In genomic region chr22:42961815-42962214, GRCh38 we compare ENCODE assay signal across 11 cellular contexts. TPM values are rescaled to one million over a fixed set of nuclear protein-coding genes. Genes with fewer than 3 reads are reported as not detected.
DNase-seq lines count a peak whose midpoint lies in the region; ATAC-seq and TF ChIP-seq lines count a peak whose summit lies in the region.
"Had no signal": no experiment of that assay in that cellular context is flagged by ENCODE, and none has a peak within 500 bp of the region (broad histone marks: within the 10 kb centered on the region; RNA-seq: fewer than 3 reads in every experiment).

No MANE protein-coding gene starts in this region.

- no peak overlapping the region for H3K4me3 ChIP-seq in NB4 (ENCODE audit: low read depth, low read length)
- H3K4me3 ChIP-seq in endocrine pancreas (ENCODE audit: control insufficient read depth, insufficient read depth, low read length): no peak overlapping the region

- TF ChIP-seq CTCF in CD4-positive, alpha-beta T cell (IDR thresholded peaks at IDR 0.05): no peak
- TF ChIP-seq CTCF in NB4 (IDR thresholded peaks at IDR 0.05; ENCODE audit: low read depth, low read length): no peak
- TF ChIP-seq CTCF in osteocyte (IDR thresholded peaks at IDR 0.05): no peak

- H3K36me3 Mint-ChIP-seq in CD4-positive, alpha-beta T cell (ENCODE audit: low read depth): peaks cover 33% of the 10 kb centered on the region
- H3K36me3 Mint-ChIP-seq in osteocyte (ENCODE audit: unreplicated experiment): peaks cover 8% of the 10 kb centered on the region

- no peaks in the 10 kb centered on the region for H3K9me3 Mint-ChIP-seq in CD4-positive, alpha-beta T cell
- no peaks in the 10 kb centered on the region for H3K9me3 Mint-ChIP-seq in osteocyte (ENCODE audit: unreplicated experiment)
- H3K9me3 Mint-ChIP-seq: activated T-cell treated with anti-CD3 and anti-CD28 coated beads, Interleukin-2, amount 50 U/mL, for 4 hours had no signal

- peak; percentile 66 for ATAC-seq in CD4-positive, alpha-beta T cell (ENCODE audit: poor library complexity)
- ATAC-seq in GM21576 (IDR thresholded peaks at IDR 0.05; ENCODE audit: unreplicated experiment): no peak
- ATAC-seq: activated T-cell treated with anti-CD3 and anti-CD28 coated beads, Interleukin-2, amount 50 U/mL, for 4 hours had no signal

- H3K27ac Mint-ChIP-seq in CD4-positive, alpha-beta T cell: peak overlapping the region; percentile 74
- peak overlapping the region; percentile 88 for H3K27ac Mint-ChIP-seq in osteocyte (ENCODE audit: unreplicated experiment)

- POLR2A ChIA-PET in CD4-positive, alpha-beta T cell (lab: Charles Lee): interaction anchor here (0.9 kb wide), 1 partner anchor 17 kb away, joined by 3 read pairs; no protein-coding TSS in a partner anchor

- H3K4me1 Mint-ChIP-seq in CD4-positive, alpha-beta T cell (ENCODE audit: low read depth): peaks cover 67% of the 10 kb centered on the region
- peaks cover 74% of the 10 kb centered on the region for H3K4me1 Mint-ChIP-seq in osteocyte (ENCODE audit: unreplicated experiment)

- peak in 1 of 10 experiments; percentile 8 for DNase-seq in CD4-positive, alpha-beta T cell
- DNase-seq in NB4 (ENCODE audit: low read depth) (peak; percentile 39), osteocyte (ENCODE audit: extremely low spot score, unreplicated experiment) (no peak), globus pallidus (ENCODE audit: low spot score) (no peak), NCI-H446 treated with DMSO at 0.1 percent for 48 hours (lab: John Stamatoyannopoulos, UW) (no peak), cortex of kidney (lab: John Stamatoyannopoulos, UW) (no peak)
- DNase-seq: activated T-cell treated with anti-CD3 and anti-CD28 coated beads, Interleukin-2, amount 50 U/mL, for 4 hours; NCI-H524 treated with DMSO at 0.1 percent for 48 hours; T1000 had no signal

- TF ChIP-seq POLR2A in NB4 (IDR thresholded peaks at IDR 0.05; ENCODE audit: extremely low read depth, insufficient read length): no peak

- no peaks in the 10 kb centered on the region for H3K9me3 ChIP-seq in CD4-positive, alpha-beta T cell (ENCODE audit: control insufficient read depth, low read length)
- H3K9me3 ChIP-seq in endocrine pancreas (ENCODE audit: control insufficient read depth, low read length): no peaks in the 10 kb centered on the region

- CTCF ChIA-PET in CD4-positive, alpha-beta T cell (lab: Charles Lee): no interaction called here

- H3K27me3 ChIP-seq in CD4-positive, alpha-beta T cell (ENCODE audit: control insufficient read depth, insufficient read depth, low read length): no peaks in the 10 kb centered on the region
- no peaks in the 10 kb centered on the region for H3K27me3 ChIP-seq in endocrine pancreas (ENCODE audit: control insufficient read depth, insufficient read depth, low read length)

- no peak overlapping the region for H3K27ac ChIP-seq in CD4-positive, alpha-beta T cell (ENCODE audit: low read depth, low read length)

- H3K4me3 Mint-ChIP-seq in CD4-positive, alpha-beta T cell: no peak overlapping the region
- no peak overlapping the region for H3K4me3 Mint-ChIP-seq in osteocyte (ENCODE audit: unreplicated experiment)
- H3K4me3 Mint-ChIP-seq: activated T-cell treated with anti-CD3 and anti-CD28 coated beads, Interleukin-2, amount 50 U/mL, for 4 hours had no signal

- intact Hi-C loops in CD4-positive, alpha-beta T cell (cut with DNase I, micrococcal nuclease): no loop called here

- peak overlapping the region; percentile 35 for H3K9ac ChIP-seq in endocrine pancreas (ENCODE audit: control insufficient read depth, insufficient read depth, low read length)

- no peaks in the 10 kb centered on the region for H3K36me3 ChIP-seq in endocrine pancreas (ENCODE audit: control insufficient read depth, insufficient read depth, low read length)

- no peaks in the 10 kb centered on the region for H3K27me3 Mint-ChIP-seq in CD4-positive, alpha-beta T cell
- H3K27me3 Mint-ChIP-seq in osteocyte (ENCODE audit: unreplicated experiment): no peaks in the 10 kb centered on the region

- peaks cover 14% of the 10 kb centered on the region for H3K4me1 ChIP-seq in endocrine pancreas (ENCODE audit: control insufficient read depth, insufficient read depth, low read length)

RNA-seq across cellular contexts. Expression of gene PACSIN2, which starts 53.1 kb away (rescaled TPM):
- total RNA-seq in CD4-positive, alpha-beta T cell: 10 to 100 TPM; 23.3 to 25.5 TPM
- total RNA-seq in osteocyte: 51.0 and 51.7 TPM in 2 replicates
